ENCODE assay signal across 11 cellular contexts in genomic region chr5:158958048-158958994, GRCh38.
DNase-seq lines count a peak whose midpoint lies in the region; ATAC-seq and TF ChIP-seq lines count a peak whose summit lies in the region.
"Had no signal": no experiment of that assay in that cellular context is flagged by ENCODE, and none has a peak within 500 bp of the region (broad histone marks: within the 10 kb centered on the region; RNA-seq: fewer than 3 reads in every experiment).

No MANE protein-coding gene starts in this region.

- intact Hi-C loops in PC-3 (cut with micrococcal nuclease) = no loop called here

- no peaks in the 10 kb centered on the region for H3F3A ChIP-seq in PC-3 (ENCODE audit: low read length, unreplicated experiment)

- no peaks in the 10 kb centered on the region for H3K79me2 ChIP-seq in PC-3 (ENCODE audit: low read length)

- BruUV-seq in PC-3 (replicated peaks; lab: Mats Ljungman, UMichigan) = no TSS peak

- DNase-seq in AG08395 (ENCODE audit: low spot score) (peak; percentile 15), germinal center (ENCODE audit: low spot score) (peak; percentile 38), G401 (ENCODE audit: low spot score) (no peak), D341Med (ENCODE audit: low spot score) (no peak), PC-3 (no peak)
- DNase-seq in activated CD8-positive, alpha-beta memory T cell treated with anti-CD3 and anti-CD28 coated beads, Interleukin-2, amount 50 U/mL, for 4 hours = no peak
- DNase-seq: EL had no signal

- no peak overlapping the region for H3K9ac ChIP-seq in PC-3 (ENCODE audit: low read length)

- H3K4me1 ChIP-seq in PC-3 (ENCODE audit: insufficient read depth, low read length) = no peaks in the 10 kb centered on the region

- H3K4me2 ChIP-seq in PC-3 (ENCODE audit: low read length) = no peak overlapping the region

- POLR2A ChIA-PET in PC-3 (lab: Charles Lee; ENCODE audit: unreplicated experiment) = no interaction called here

- H3K27me3 ChIP-seq in PC-3 (ENCODE audit: low read length) = no peaks in the 10 kb centered on the region
- H3K27me3 ChIP-seq: SJSA1 had no signal

- H3K36me3 ChIP-seq in PC-3 (ENCODE audit: low read depth, low read length) = no peaks in the 10 kb centered on the region
- H3K36me3 ChIP-seq: SJSA1 had no signal

- no peaks in the 10 kb centered on the region for H3K9me3 ChIP-seq in PC-3 (ENCODE audit: low read length)
- H3K9me3 ChIP-seq: SJSA1 had no signal

- CTCF ChIA-PET in PC-3 (lab: Charles Lee) = no interaction called here

- ATAC-seq in GM18907 (IDR thresholded peaks at IDR 0.05; ENCODE audit: unreplicated experiment) = peak; percentile 33
- ATAC-seq in HG03439 (IDR thresholded peaks at IDR 0.05; ENCODE audit: unreplicated experiment) = peak; percentile 24
- ATAC-seq in PC-3 = no peak
- ATAC-seq: left lobe of liver had no signal

- H4K20me1 ChIP-seq in PC-3 (ENCODE audit: low read length) = no peaks in the 10 kb centered on the region

- no peak for TF ChIP-seq CTCF in PC-3 (conservative IDR thresholded peaks at IDR 0.05; ENCODE audit: low read depth, low read length)

- no peak overlapping the region for H2AFZ ChIP-seq in PC-3 (ENCODE audit: low read length)

- H3K9me2 ChIP-seq in PC-3 (replicated peaks; ENCODE audit: low read length) = no peaks in the 10 kb centered on the region

- no peak overlapping the region for H3K4me3 ChIP-seq in PC-3 (ENCODE audit: low read length)
- H3K4me3 ChIP-seq: SJSA1 had no signal

- H3K27ac ChIP-seq in PC-3 (ENCODE audit: low read length) = no peak overlapping the region
- H3K27ac ChIP-seq: SJSA1 had no signal

- in situ Hi-C loops in G401 (cut with HindIII; ENCODE audit: low sequenced_read_pairs) = no loop called here

Comparison
In these comparisons a context has a peak if more than half of its experiments do, and no peak if none do; other contexts are left out.
1. DNase-seq: peak in AG08395 (single experiment) and germinal center (single experiment); none in G401 (single experiment), activated CD8-positive, alpha-beta memory T cell treated with anti-CD3 and anti-CD28 coated beads, Interleukin-2, amount 50 U/mL, for 4 hours (single experiment), D341Med (single experiment) and PC-3 (single experiment).